Comparison of ENCODE assay signal across 8 cellular contexts in genomic region chr11:65316311-65316978, GRCh38.
DNase-seq lines count a peak whose midpoint lies in the region; ATAC-seq and TF ChIP-seq lines count a peak whose summit lies in the region.

No MANE protein-coding gene starts in this region.

- H3K27me3 ChIP-seq in Loucy (ENCODE audit: insufficient read depth, low read length, poor library complexity, severe bottlenecking) (no peaks in the 10 kb centered on the region), muscle layer of colon (ENCODE audit: control insufficient read depth in 1 of 2, insufficient read depth in 2 of 2, low read length in 2 of 2) (no peaks in the 10 kb centered on the region)

- no peak overlapping the region for H2AFZ ChIP-seq in Loucy (ENCODE audit: low read length)

- H3K4me1 ChIP-seq in Loucy (ENCODE audit: insufficient read depth, low read length, poor library complexity, severe bottlenecking) (peaks cover 5% of the 10 kb centered on the region), muscle layer of colon (ENCODE audit: insufficient read depth, low read length) (peaks cover 38% of the 10 kb centered on the region)

- no peaks in the 10 kb centered on the region for H3K36me3 ChIP-seq in Loucy (ENCODE audit: insufficient read depth, low read length)
- H3K36me3 ChIP-seq in muscle layer of colon (ENCODE audit: insufficient read depth, low read length) = peaks cover 14% of the 10 kb centered on the region

- H4K20me1 ChIP-seq in Loucy (ENCODE audit: insufficient read depth, low read length, poor library complexity, severe bottlenecking) = no peaks in the 10 kb centered on the region

- H3K27ac ChIP-seq in cingulate gyrus (ENCODE audit: low read depth, low read length) = peak overlapping the region; percentile 60
- H3K27ac ChIP-seq in muscle layer of colon (ENCODE audit: low read depth, low read length) = peak overlapping the region; percentile 65

- no peaks in the 10 kb centered on the region for H3F3A ChIP-seq in Loucy (ENCODE audit: low read depth)

- no peaks in the 10 kb centered on the region for H3K9me3 ChIP-seq in Loucy (ENCODE audit: insufficient read depth, low read depth, low read length)
- no peaks in the 10 kb centered on the region for H3K9me3 ChIP-seq in muscle layer of colon (ENCODE audit: low read length)

- H3K4me2 ChIP-seq in Loucy (ENCODE audit: low read depth, low read length, poor library complexity, severe bottlenecking) = peak overlapping the region; percentile 91

- DNase-seq in AG09309 (ENCODE audit: low read depth) (peak; percentile 99), glomerular visceral epithelial cell (ENCODE audit: extremely low spot score) (no peak), head of caudate nucleus (no peak)
- no peak for DNase-seq in stimulated activated CD4-positive, alpha-beta T cell treated with anti-CD3 and anti-CD28 coated beads, Interleukin-2, amount 100 ng/mL, for 48 hours

- no peak for TF ChIP-seq CTCF in AG09309 (IDR thresholded peaks at IDR 0.05; ENCODE audit: control insufficient read depth, insufficient read depth, low read depth, low read length, missing control alignments)
- TF ChIP-seq CTCF in Loucy (conservative IDR thresholded peaks at IDR 0.05; ENCODE audit: low read length) = no peak

- no peaks in the 10 kb centered on the region for H3K9me2 ChIP-seq in Loucy (replicated peaks; ENCODE audit: low read depth, low read length)

- no peak overlapping the region for H3K9ac ChIP-seq in Loucy (ENCODE audit: low read depth, low read length, poor library complexity, severe bottlenecking)
- H3K9ac ChIP-seq in muscle layer of colon (ENCODE audit: low read length) = peak overlapping the region; percentile 15

- intact Hi-C loops in head of caudate nucleus (cut with DNase I) = no loop called here

- H3K4me3 ChIP-seq in AG09309 (ENCODE audit: control insufficient read depth, low read depth, low read length) = peak overlapping the region; percentile 59
- H3K4me3 ChIP-seq in Loucy (ENCODE audit: low read length, poor library complexity, severe bottlenecking) = no peak overlapping the region
- H3K4me3 ChIP-seq in muscle layer of colon (ENCODE audit: low read depth in 1 of 2, low read length in 2 of 2) = peak overlapping the region; percentile 68 to 81

- H3K79me2 ChIP-seq in Loucy (ENCODE audit: insufficient read depth, low read length) = no peaks in the 10 kb centered on the region

- no peak for ATAC-seq in GM21423 (IDR thresholded peaks at IDR 0.05; ENCODE audit: unreplicated experiment)
